In genomic region chr11:119095066-119095880, GRCh38 we compare ENCODE assay signal across 1 cellular context.
A peak's percentile ranks its signal among the peaks of the same experiment; 100 is the strongest.
TF ChIP-seq lines count a peak whose summit lies in the region.

No MANE protein-coding gene starts in this region.

TF ChIP-seq in liver, 16 proteins besides CTCF, POLR2A, EP300 and RAD21 (continued from another document):
- TF ChIP-seq REST (IDR thresholded peaks at IDR 0.05) (peak; percentile 92), ZBTB33 (IDR thresholded peaks at IDR 0.05) (no peak), TAF1 (conservative IDR thresholded peaks at IDR 0.05) (peak; percentile 98)
